21 cellular contexts compared by ENCODE assay signal in genomic region chr1:172109357-172109756, GRCh38.
A peak's percentile ranks its signal among the peaks of the same experiment; 100 is the strongest.
DNase-seq lines count a peak whose midpoint lies in the region; ATAC-seq and TF ChIP-seq lines count a peak whose summit lies in the region.
"Had no signal": no experiment of that assay in that cellular context is flagged by ENCODE, and none has a peak within 500 bp of the region (broad histone marks: within the 10 kb centered on the region; RNA-seq: fewer than 3 reads in every experiment).

No MANE protein-coding gene starts in this region.

- no peak overlapping the region for H3K4ac ChIP-seq in mesendoderm (ENCODE audit: low read depth, low read length)

- H3K27me3 ChIP-seq in SK-N-SH (ENCODE audit: insufficient read depth) (no peaks in the 10 kb centered on the region), mesendoderm (ENCODE audit: insufficient read depth, low read length, poor library complexity) (no peaks in the 10 kb centered on the region)
- H3K27me3 ChIP-seq: uterus had no signal

- 18% methylated on average over 5 of the region's 5 CpGs for WGBS in SK-N-SH (ENCODE audit: low lambda C conversion rate)
- WGBS in mesendoderm (ENCODE audit: extremely low coverage, insufficient coverage, low lambda C conversion rate): no CpG with 5 or more reads among the region's 5 CpGs

- no peaks in the 10 kb centered on the region for H3K9me2 ChIP-seq in SK-N-SH

- H2BK5ac ChIP-seq in mesendoderm (ENCODE audit: low read length): no peak overlapping the region

- no peak for TF ChIP-seq RAD21 in SK-N-SH (IDR thresholded peaks at IDR 0.05; ENCODE audit: low read length)

- H3K4me2 ChIP-seq in SK-N-SH: peak overlapping the region; percentile 48
- H3K4me2 ChIP-seq in mesendoderm (ENCODE audit: low read length): no peak overlapping the region

- H3K79me2 ChIP-seq in SK-N-SH (ENCODE audit: insufficient read depth) (no peaks in the 10 kb centered on the region), mesendoderm (ENCODE audit: control insufficient read depth, insufficient read depth, low read length) (no peaks in the 10 kb centered on the region)
- H3K79me2 ChIP-seq: parathyroid adenoma had no signal

- peak overlapping the region; percentile 43; the same call in 1 of the 2 replicates for H2AFZ ChIP-seq in SK-N-SH (ENCODE audit: low read depth)
- H2AFZ ChIP-seq: parathyroid adenoma had no signal

- H2BK120ac ChIP-seq in mesendoderm (ENCODE audit: low read depth, low read length): peak overlapping the region; percentile 28

- H3K4me3 ChIP-seq in SK-N-SH (ENCODE audit: low read depth in 2 of 2, low read length in 1 of 2): no peak overlapping the region
- H3K4me3 ChIP-seq in fibroblast of mammary gland (ENCODE audit: control insufficient read depth, low read depth, low read length): no peak overlapping the region
- no peak overlapping the region for H3K4me3 ChIP-seq in mesendoderm (ENCODE audit: low read length)
- H3K4me3 ChIP-seq: uterus had no signal

- peak overlapping the region; percentile 80 to 96 for H3K27ac ChIP-seq in SK-N-SH (ENCODE audit: low read depth in 2 of 2, low read length in 1 of 2)
- H3K27ac ChIP-seq in mesendoderm (ENCODE audit: low read depth, low read length): no peak overlapping the region
- H3K27ac ChIP-seq: parathyroid adenoma had no signal

- H3K9ac ChIP-seq in SK-N-SH (no peak overlapping the region), mesendoderm (ENCODE audit: low read length) (no peak overlapping the region)
- H3K9ac ChIP-seq: parathyroid adenoma had no signal

- H3K18ac ChIP-seq in mesendoderm (ENCODE audit: low read length): no peak overlapping the region

- TF ChIP-seq EP300 in SK-N-SH (IDR thresholded peaks at IDR 0.05; ENCODE audit: borderline replicate concordance in 1 of 2, low read depth in 1 of 2, low read length in 1 of 2): peak; percentile 78 to 88

- POLR2A ChIA-PET in SK-N-SH (lab: Yijun Ruan, JAX): no interaction called here

- H3K36me3 ChIP-seq in SK-N-SH (replicated peaks in 1 of 2; ENCODE audit: control insufficient read depth in 1 of 2, insufficient read depth in 2 of 2, low read length in 1 of 2): no peaks in the 10 kb centered on the region
- H3K36me3 ChIP-seq in mesendoderm (ENCODE audit: control insufficient read depth, insufficient read depth, low read length): no peaks in the 10 kb centered on the region
- H3K36me3 ChIP-seq: uterus had no signal

- TF ChIP-seq CTCF in SK-N-SH (IDR thresholded peaks at IDR 0.05): no peak
- no peak for TF ChIP-seq CTCF in fibroblast of mammary gland (conservative IDR thresholded peaks at IDR 0.05; ENCODE audit: control insufficient read depth, insufficient read depth, low read depth, low read length)

- no peak overlapping the region for H3K56ac ChIP-seq in mesendoderm (ENCODE audit: low read length)

- H3K23ac ChIP-seq in mesendoderm (ENCODE audit: low read length): no peak overlapping the region

- no peaks in the 10 kb centered on the region for H3K79me1 ChIP-seq in mesendoderm (ENCODE audit: low read length)

- CTCF ChIA-PET in SK-N-SH (lab: Yijun Ruan, JAX): interaction anchor here (1.1 to 1.6 kb wide), 3 partner anchors 11 to 22 kb away, joined by 3 to 7 read pairs (median 4); no protein-coding TSS in a partner anchor

- H3K4me1 ChIP-seq in SK-N-SH (ENCODE audit: control insufficient read depth in 1 of 2, insufficient read depth in 2 of 2, low read depth in 1 of 2, low read length in 1 of 2) (peaks cover 43 to 46% of the 10 kb centered on the region in 2 experiments; a peak in 3 of 4 replicates), mesendoderm (ENCODE audit: control insufficient read depth, low read depth, low read length) (no peaks in the 10 kb centered on the region)
- H3K4me1 ChIP-seq: parathyroid adenoma, uterus had no signal

- no peak overlapping the region for H2AK5ac ChIP-seq in mesendoderm (ENCODE audit: low read length)

- H4K5ac ChIP-seq in mesendoderm (ENCODE audit: low read length): no peak overlapping the region

- H4K20me1 ChIP-seq in SK-N-SH (ENCODE audit: insufficient read depth): no peaks in the 10 kb centered on the region

- DNase-seq in EH (ENCODE audit: low read depth) (peak; percentile 52), SK-N-SH (peak; percentile 41), fibroblast of mammary gland (ENCODE audit: low read depth) (peak; percentile 64), mesendoderm (no peak), C1 segment of cervical spinal cord (lab: John Stamatoyannopoulos, UW) (no peak), NCI-H2029 (lab: John Stamatoyannopoulos, UW) (no peak), NOMO-1 treated with DMSO at 0.1 percent for 48 hours (lab: John Stamatoyannopoulos, UW; ENCODE audit: unreplicated experiment) (no peak)
- DNase-seq: activated CD4-positive, alpha-beta T cell treated with anti-CD3 and anti-CD28 coated beads for 4 hours; activated effector memory CD4-positive, alpha-beta T cell treated with anti-CD3 and anti-CD28 coated beads, Interleukin-2, amount 50 U/mL, for 16 hours; amygdala; central memory CD4-positive, alpha-beta T cell; effector memory CD8-positive, alpha-beta T cell; Kasumi-1; naive B cell; NCI-H748 treated with DMSO at 0.1 percent for 48 hours; PC-3; stimulated activated CD4-positive, alpha-beta T cell treated with anti-CD3 and anti-CD28 coated beads, Interleukin-2, amount 100 ng/mL, for 48 hours; T-helper 9 cell; uterus had no signal

- H2BK15ac ChIP-seq in mesendoderm (replicated peaks; ENCODE audit: low read depth): no peak overlapping the region

- no peak for ATAC-seq in GM18909 (IDR thresholded peaks at IDR 0.05; ENCODE audit: poor library complexity, unreplicated experiment)
- ATAC-seq: effector memory CD8-positive, alpha-beta T cell had no signal

- peaks cover 27% of the 10 kb centered on the region for H3F3A ChIP-seq in SK-N-SH (replicated peaks; ENCODE audit: insufficient read depth)

- H3K9me3 ChIP-seq in SK-N-SH: no peaks in the 10 kb centered on the region
- H3K9me3 ChIP-seq: uterus had no signal

- no peak overlapping the region for H4K8ac ChIP-seq in mesendoderm (ENCODE audit: low read depth, low read length)

TF ChIP-seq in SK-N-SH, 30 proteins besides CTCF, POLR2A, EP300 and RAD21 (continues in another document):
- TF ChIP-seq RCOR1 (IDR thresholded peaks at IDR 0.05; ENCODE audit: low read length): peak; percentile 59
- TF ChIP-seq GABPA (IDR thresholded peaks at IDR 0.05; ENCODE audit: low read depth): 0 out of 2 replicates have a peak, but pooled peaks have one; percentile 19
- no peak for TF ChIP-seq EZH2phosphoT487 (IDR thresholded peaks at IDR 0.05; ENCODE audit: borderline replicate concordance, low read depth)
- TF ChIP-seq GATA2 (CRISPR knock-in tag; IDR thresholded peaks at IDR 0.05): no peak
- no peak for TF ChIP-seq ZBTB33 (IDR thresholded peaks at IDR 0.05; ENCODE audit: borderline replicate concordance, low read depth)
- peak; percentile 70 for TF ChIP-seq TEAD4 (IDR thresholded peaks at IDR 0.05; ENCODE audit: borderline replicate concordance, insufficient read depth)
- TF ChIP-seq SIN3A (IDR thresholded peaks at IDR 0.05; ENCODE audit: borderline replicate concordance, low read depth, low read length): no peak
- TF ChIP-seq MEF2A (IDR thresholded peaks at IDR 0.05; ENCODE audit: borderline replicate concordance, low read depth): peak; percentile 9; the same call in 1 of the 2 replicates
- TF ChIP-seq MXI1 (IDR thresholded peaks at IDR 0.05; ENCODE audit: low read depth, low read length): no peak
- peak; percentile 79 for TF ChIP-seq JUND (IDR thresholded peaks at IDR 0.05)
- peak; percentile 79 for TF ChIP-seq FOXM1 (IDR thresholded peaks at IDR 0.05; ENCODE audit: low read depth)
- peak; percentile 65 for TF ChIP-seq NFIC (IDR thresholded peaks at IDR 0.05; ENCODE audit: borderline replicate concordance)
- TF ChIP-seq YY1 (IDR thresholded peaks at IDR 0.05; ENCODE audit: low read depth): no peak
- peak; percentile 61 for TF ChIP-seq ELF1 (IDR thresholded peaks at IDR 0.05)
- no peak for TF ChIP-seq MAX (IDR thresholded peaks at IDR 0.05; ENCODE audit: low read depth)
- no peak; the same call in 1 of the 2 replicates for TF ChIP-seq FOSL2 (IDR thresholded peaks at IDR 0.05; ENCODE audit: borderline replicate concordance, low read depth)
- peak; percentile 96 for TF ChIP-seq PBX3 (IDR thresholded peaks at IDR 0.05)
- peak; percentile 99 for TF ChIP-seq TCF12 (IDR thresholded peaks at IDR 0.05)

Comparison
In these comparisons a context has a peak if more than half of its experiments do, and no peak if none do; other contexts are left out.
1. DNase-seq: peak in EH (single experiment), SK-N-SH (single experiment) and fibroblast of mammary gland (single experiment); none in mesendoderm (single experiment), C1 segment of cervical spinal cord (0 of 14), NCI-H2029 (single experiment) and NOMO-1 treated with DMSO at 0.1 percent for 48 hours (single experiment).